13 cellular contexts compared by ENCODE assay signal in the genomic region with DNA sequence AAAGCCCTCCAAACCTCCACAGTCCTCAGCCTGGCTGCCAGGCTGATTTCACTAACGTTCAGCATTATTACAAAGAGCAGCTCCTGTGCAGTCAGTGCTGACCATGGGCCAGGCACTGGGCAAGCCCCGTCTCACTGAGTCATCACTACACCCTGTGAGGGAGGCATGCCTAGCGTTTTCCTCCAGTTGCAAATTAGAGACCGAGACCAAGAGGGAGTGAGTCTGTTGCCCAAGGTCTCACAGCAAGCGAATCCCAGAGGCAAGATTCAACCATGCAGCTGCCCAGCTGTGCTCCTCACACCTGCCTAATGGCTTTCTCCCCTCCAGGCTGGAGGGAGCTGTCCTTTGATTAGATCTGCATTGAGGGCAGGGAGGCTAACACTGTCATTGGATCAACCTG.
DNase-seq lines count a peak whose midpoint lies in the region; ATAC-seq and TF ChIP-seq lines count a peak whose summit lies in the region.
"Had no signal": no experiment of that assay in that cellular context is flagged by ENCODE, and none has a peak within 500 bp of the region (broad histone marks: within the 10 kb centered on the region; RNA-seq: fewer than 3 reads in every experiment).

No MANE protein-coding gene starts in this region.

- H3K4me2 ChIP-seq in PC-3 (ENCODE audit: low read length), result peak overlapping the region; percentile 29

- POLR2A ChIA-PET in PC-3 (lab: Charles Lee; ENCODE audit: unreplicated experiment), result no interaction called here

- CTCF ChIA-PET in PC-3 (lab: Charles Lee), result no interaction called here

- peak overlapping the region; percentile 4; the same call in 1 of the 2 replicates for H2AFZ ChIP-seq in PC-3 (ENCODE audit: low read length)

- H4K20me1 ChIP-seq in PC-3 (ENCODE audit: low read length), result no peaks in the 10 kb centered on the region

- H3K27me3 ChIP-seq in PC-3 (ENCODE audit: low read length), result peaks cover 14% of the 10 kb centered on the region

- ATAC-seq in PC-3, result peak; percentile 84
- ATAC-seq: activated T-cell treated with anti-CD3 and anti-CD28 coated beads, Interleukin-2, amount 50 U/mL, for 4 hours had no signal

- no peaks in the 10 kb centered on the region for H3F3A ChIP-seq in PC-3 (ENCODE audit: low read length, unreplicated experiment)

- H3K4me3 ChIP-seq in PC-3 (ENCODE audit: low read length), result no peak overlapping the region
- H3K4me3 ChIP-seq in epithelial cell of proximal tubule (ENCODE audit: low read depth, low read length), result no peak overlapping the region

- H3K9me3 ChIP-seq in PC-3 (ENCODE audit: low read length), result no peaks in the 10 kb centered on the region

- intact Hi-C loops in PC-3 (cut with micrococcal nuclease), result no loop called here

- no peaks in the 10 kb centered on the region for H3K79me2 ChIP-seq in PC-3 (ENCODE audit: low read length)

- no peak for TF ChIP-seq CTCF in PC-3 (conservative IDR thresholded peaks at IDR 0.05; ENCODE audit: low read depth, low read length)
- TF ChIP-seq CTCF in epithelial cell of proximal tubule (conservative IDR thresholded peaks at IDR 0.05; ENCODE audit: low read depth, low read length), result no peak

- peak; percentile 56 for DNase-seq in GM03348 (ENCODE audit: low spot score)
- DNase-seq in PC-3, result peak; percentile 66
- DNase-seq in epithelial cell of proximal tubule (ENCODE audit: low read depth), result peak; percentile 9
- DNase-seq in non-pigmented ciliary epithelial cell (ENCODE audit: low read depth), result peak; percentile 1
- no peak for DNase-seq in retina
- no peak for DNase-seq in COLO829 (ENCODE audit: low spot score)
- no peak for DNase-seq in midbrain (lab: John Stamatoyannopoulos, UW)
- no peak for DNase-seq in activated CD4-positive, alpha-beta T cell treated with anti-CD3 and anti-CD28 coated beads for 1 hour
- DNase-seq: activated CD4-positive, CD25-positive, alpha-beta regulatory T cell treated with anti-CD3 and anti-CD28 coated beads, Interleukin-2, amount 50 U/mL, for 72 hours; activated T-cell treated with anti-CD3 and anti-CD28 coated beads, Interleukin-2, amount 50 U/mL, for 4 hours; COR-L47; NCI-H1436 treated with DMSO at 0.1 percent for 48 hours; NCI-H526 had no signal

- H3K9me2 ChIP-seq in PC-3 (replicated peaks; ENCODE audit: low read length), result no peaks in the 10 kb centered on the region

- H3K9ac ChIP-seq in PC-3 (ENCODE audit: low read length), result no peak overlapping the region

- no peaks in the 10 kb centered on the region for H3K36me3 ChIP-seq in PC-3 (ENCODE audit: low read depth, low read length)

- BruUV-seq in PC-3 (replicated peaks; lab: Mats Ljungman, UMichigan), result no TSS peak

- H3K27ac ChIP-seq in PC-3 (ENCODE audit: low read length), result no peak overlapping the region

- peaks cover 13% of the 10 kb centered on the region; the same call in 1 of the 2 replicates for H3K4me1 ChIP-seq in PC-3 (ENCODE audit: insufficient read depth, low read length)

Comparison
In these comparisons a context has a peak if more than half of its experiments do, and no peak if none do; other contexts are left out.
1. DNase-seq: peak in GM03348 (single experiment), PC-3 (single experiment), epithelial cell of proximal tubule (single experiment) and non-pigmented ciliary epithelial cell (single experiment); none in retina (single experiment), COLO829 (single experiment), midbrain (single experiment) and activated CD4-positive, alpha-beta T cell treated with anti-CD3 and anti-CD28 coated beads for 1 hour (single experiment).